ENCODE assay signal across 16 cellular contexts in the genomic region with DNA sequence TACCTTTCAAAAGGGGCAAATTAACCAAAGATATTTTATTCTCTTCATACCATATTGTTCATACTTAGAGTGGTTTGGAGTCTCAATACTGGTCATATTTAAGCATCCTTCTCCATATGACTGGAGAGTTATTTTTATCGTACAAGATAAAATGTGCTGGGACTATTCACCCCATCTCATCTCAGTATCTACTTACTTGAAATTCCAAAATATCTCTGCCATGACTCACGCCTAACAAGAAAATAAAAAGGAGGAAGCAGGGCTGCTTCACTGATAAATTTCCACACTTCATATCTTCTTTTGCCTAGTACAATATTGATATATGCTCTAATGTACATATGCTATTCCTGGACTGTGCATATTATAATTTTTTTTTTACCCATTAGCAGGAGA.
DNase-seq lines count a peak whose midpoint lies in the region; FAIRE-seq and TF ChIP-seq lines count a peak whose summit lies in the region.
"Had no signal": no experiment of that assay in that cellular context is flagged by ENCODE, and none has a peak within 500 bp of the region (broad histone marks: within the 10 kb centered on the region; RNA-seq: fewer than 3 reads in every experiment).

No MANE protein-coding gene starts in this region.

- H3K23ac ChIP-seq in mesendoderm (ENCODE audit: low read length), result no peak overlapping the region

- H2AK5ac ChIP-seq in mesendoderm (ENCODE audit: low read length), result no peak overlapping the region

- H3K4me3 ChIP-seq in AG10803 (ENCODE audit: low read length), result no peak overlapping the region
- no peak overlapping the region for H3K4me3 ChIP-seq in mesendoderm (ENCODE audit: low read length)
- no peak overlapping the region for H3K4me3 ChIP-seq in WERI-Rb-1 (ENCODE audit: low read depth, low read length)
- H3K4me3 ChIP-seq: upper lobe of right lung had no signal

- H3K4me1 ChIP-seq in mesendoderm (ENCODE audit: control insufficient read depth, low read depth, low read length), result no peaks in the 10 kb centered on the region
- H3K4me1 ChIP-seq: upper lobe of right lung had no signal

- DNase-seq in AG10803 (ENCODE audit: low read depth) (peak; percentile 65), LHCN-M2 (ENCODE audit: low read depth) (peak; percentile 91), brain pericyte (ENCODE audit: low read depth, low spot score) (peak; percentile 8), mesendoderm (peak; percentile 48), frontal cortex (ENCODE audit: low spot score in 2 of 2) (no peak), globus pallidus (ENCODE audit: low spot score) (no peak), dermis blood vessel endothelial cell (no peak), WERI-Rb-1 (no peak)
- DNase-seq: activated CD8-positive, alpha-beta memory T cell treated with anti-CD3 and anti-CD28 coated beads, Interleukin-2, amount 50 U/mL, for 48 hours; anterior cingulate cortex; C1 segment of cervical spinal cord; immature natural killer cell; NCI-H1930; stimulated activated CD4-positive, alpha-beta T cell treated with anti-CD3 and anti-CD28 coated beads, Interleukin-12 subunit alpha, Interleukin-12 subunit beta, amount 100 ng/mL, for 4 hours; upper lobe of right lung had no signal

- H3K27me3 ChIP-seq in mesendoderm (ENCODE audit: insufficient read depth, low read length, poor library complexity) (no peaks in the 10 kb centered on the region), WERI-Rb-1 (ENCODE audit: insufficient read depth, low read depth, severe bottlenecking) (no peaks in the 10 kb centered on the region)
- H3K27me3 ChIP-seq: upper lobe of right lung had no signal

- H3K79me2 ChIP-seq in mesendoderm (ENCODE audit: control insufficient read depth, insufficient read depth, low read length), result no peaks in the 10 kb centered on the region

- H3K9ac ChIP-seq in mesendoderm (ENCODE audit: low read length), result no peak overlapping the region

- no peaks in the 10 kb centered on the region for H3K79me1 ChIP-seq in mesendoderm (ENCODE audit: low read length)

- H3K4ac ChIP-seq in mesendoderm (ENCODE audit: low read depth, low read length), result no peak overlapping the region

- no peak for FAIRE-seq in frontal cortex (lab: Jason Lieb, UNC)
- FAIRE-seq: endometrium had no signal

- WGBS in mesendoderm (ENCODE audit: extremely low coverage, insufficient coverage, low lambda C conversion rate), result no CpG with 5 or more reads among the region's 2 CpGs

- no peaks in the 10 kb centered on the region for H3K36me3 ChIP-seq in mesendoderm (ENCODE audit: control insufficient read depth, insufficient read depth, low read length)
- no peaks in the 10 kb centered on the region for H3K36me3 ChIP-seq in WERI-Rb-1
- H3K36me3 ChIP-seq: upper lobe of right lung had no signal

- H2BK120ac ChIP-seq in mesendoderm (ENCODE audit: low read depth, low read length), result no peak overlapping the region

- H3K4me2 ChIP-seq in mesendoderm (ENCODE audit: low read length), result no peak overlapping the region

- TF ChIP-seq CTCF in AG10803 (conservative IDR thresholded peaks at IDR 0.05; ENCODE audit: low read length) (no peak), WERI-Rb-1 (IDR thresholded peaks at IDR 0.05; ENCODE audit: low read depth, low read length) (no peak)

- H4K8ac ChIP-seq in mesendoderm (ENCODE audit: low read depth, low read length), result no peak overlapping the region

- H3K18ac ChIP-seq in mesendoderm (ENCODE audit: low read length), result no peak overlapping the region

- no peak overlapping the region for H2BK15ac ChIP-seq in mesendoderm (replicated peaks; ENCODE audit: low read depth)

- H3K27ac ChIP-seq in mesendoderm (ENCODE audit: low read depth, low read length) (no peak overlapping the region), WERI-Rb-1 (no peak overlapping the region)
- H3K27ac ChIP-seq: upper lobe of right lung had no signal

- H2BK5ac ChIP-seq in mesendoderm (ENCODE audit: low read length), result no peak overlapping the region

- no peaks in the 10 kb centered on the region for H3K9me3 ChIP-seq in WERI-Rb-1 (ENCODE audit: severe bottlenecking)
- H3K9me3 ChIP-seq: upper lobe of right lung had no signal

- H4K5ac ChIP-seq in mesendoderm (ENCODE audit: low read length), result no peak overlapping the region

- no peak overlapping the region for H3K56ac ChIP-seq in mesendoderm (ENCODE audit: low read length)

Comparison
In these comparisons a context has a peak if more than half of its experiments do, and no peak if none do; other contexts are left out.
1. DNase-seq: peak in AG10803 (single experiment), LHCN-M2 (single experiment), brain pericyte (single experiment) and mesendoderm (single experiment); none in frontal cortex (0 of 2), globus pallidus (single experiment), dermis blood vessel endothelial cell (single experiment) and WERI-Rb-1 (single experiment).